In the genomic region with DNA sequence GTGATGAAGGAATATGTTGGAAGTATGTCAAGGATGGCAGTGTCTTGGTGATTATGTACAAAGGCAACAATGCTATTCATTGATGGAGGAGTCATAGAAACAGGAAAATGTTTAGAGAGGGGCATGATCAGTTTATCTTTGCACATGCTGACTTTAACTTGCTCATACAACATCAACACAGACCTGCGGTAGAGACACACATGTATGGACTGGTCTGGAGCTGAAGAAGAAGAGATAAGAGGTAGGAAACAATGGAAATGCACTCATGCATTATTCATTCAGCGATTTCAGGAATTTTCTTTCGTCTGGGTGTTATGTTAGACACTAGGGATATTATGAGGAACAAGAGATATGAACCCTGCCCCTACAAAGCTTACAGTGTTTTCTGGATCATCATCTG, we compare ENCODE assay signal across 8 cellular contexts.
"Had no signal": no experiment of that assay in that cellular context is flagged by ENCODE, and none has a peak within 500 bp of the region (broad histone marks: within the 10 kb centered on the region; RNA-seq: fewer than 3 reads in every experiment).

No MANE protein-coding gene starts in this region.

- H3K4me3 ChIP-seq: GM23248, HAP-1, K562 had no signal

- ATAC-seq: HCT116, K562 had no signal

- FAIRE-seq: K562 had no signal

- H3K27ac ChIP-seq: GM23248 had no signal

- H2AFZ ChIP-seq: GM23248 had no signal

- DNase-seq: GM23248, GOT3, H7, HFFc6, IMR-90 had no signal

- H3K9me3 ChIP-seq: HAP-1 had no signal

- H3K9ac ChIP-seq: GM23248 had no signal

- H3K36me3 ChIP-seq: HAP-1 had no signal
